Comparison of ENCODE assay signal across 20 cellular contexts in genomic region chrX:134566506-134566905, GRCh38.
"Had no signal": no experiment of that assay in that cellular context is flagged by ENCODE, and none has a peak within 500 bp of the region (broad histone marks: within the 10 kb centered on the region; RNA-seq: fewer than 3 reads in every experiment).

No MANE protein-coding gene starts in this region.

- H3K27me3 ChIP-seq: neural progenitor cell, ovary, right atrium auricular region, suprapubic skin, tibial artery had no signal

- H3K27ac ChIP-seq: left ventricle myocardium inferior, neural progenitor cell, ovary, right atrium auricular region, skin epidermis, suprapubic skin, thoracic aorta, tibial artery, uterus had no signal

- H3K4me1 ChIP-seq: right atrium auricular region, suprapubic skin, tibial artery, uterus had no signal

- H3K36me3 ChIP-seq: left ventricle myocardium inferior, neural progenitor cell, ovary, right atrium auricular region, suprapubic skin, thoracic aorta, tibial artery, uterus had no signal

- H3K9me3 ChIP-seq: left ventricle myocardium inferior, ovary, right atrium auricular region, suprapubic skin, thoracic aorta, tibial artery, uterus had no signal

- H2AFZ ChIP-seq: neural progenitor cell had no signal

- H3K4me3 ChIP-seq: left ventricle myocardium inferior, lung, neural progenitor cell, ovary, right atrium auricular region, skin epidermis, suprapubic skin, thoracic aorta, tibial artery, uterus had no signal

- H3K9ac ChIP-seq: neural progenitor cell had no signal

- ATAC-seq: natural killer cell; sciatic nerve; stimulated activated effector memory CD8-positive, alpha-beta T cell treated with anti-CD3 and anti-CD28 coated beads, Interleukin-12 subunit alpha, Interleukin-12 subunit beta, amount 100 ng/mL, for 72 hours had no signal

- DNase-seq: islet precursor cell; left ventricle myocardium inferior; mesendoderm; naive B cell; natural killer cell; nephron progenitor cell; ovary; stimulated activated CD4-positive, alpha-beta T cell treated with anti-CD3 and anti-CD28 coated beads, Interleukin-4, amount 100 ng/mL, for 24 hours; stimulated activated naive CD4-positive, alpha-beta T cell; tibial artery; trophoblast cell; uterus had no signal

- H3K4me2 ChIP-seq: neural progenitor cell had no signal
